12 cellular contexts compared by ENCODE assay signal in genomic region chr4:173917255-173917960, GRCh38.
A peak's percentile ranks its signal among the peaks of the same experiment; 100 is the strongest.
DNase-seq lines count a peak whose midpoint lies in the region; ATAC-seq and TF ChIP-seq lines count a peak whose summit lies in the region.
"Had no signal": no experiment of that assay in that cellular context is flagged by ENCODE, and none has a peak within 500 bp of the region (broad histone marks: within the 10 kb centered on the region; RNA-seq: fewer than 3 reads in every experiment).

No MANE protein-coding gene starts in this region.

- TF ChIP-seq RAD21 in SK-N-SH (IDR thresholded peaks at IDR 0.05; ENCODE audit: low read length): no peak

- peak overlapping the region; percentile 22; the same call in 1 of the 2 replicates for H3K4me2 ChIP-seq in SK-N-SH
- H3K4me2 ChIP-seq in PC-9: no peak overlapping the region

- POLR2A ChIA-PET in SK-N-SH (lab: Yijun Ruan, JAX) (no interaction called here), PC-9 (lab: Charles Lee; ENCODE audit: unreplicated experiment) (no interaction called here)

- H3K27ac ChIP-seq in SK-N-SH (ENCODE audit: low read depth in 2 of 2, low read length in 1 of 2) (peak overlapping the region; percentile 47 to 67), PC-9 (no peak overlapping the region)

- CTCF ChIA-PET in SK-N-SH (lab: Yijun Ruan, JAX) (no interaction called here), PC-9 (lab: Charles Lee) (no interaction called here)

- intact Hi-C loops in PC-9 (cut with micrococcal nuclease; ENCODE audit: unreplicated experiment): no loop called here

- no peaks in the 10 kb centered on the region for H3K27me3 ChIP-seq in SK-N-SH (ENCODE audit: insufficient read depth)
- H3K27me3 ChIP-seq in PC-9 (ENCODE audit: insufficient read depth, low read depth): no peaks in the 10 kb centered on the region

- H3K4me3 ChIP-seq in SK-N-SH (ENCODE audit: low read depth in 2 of 2, low read length in 1 of 2): no peak overlapping the region
- H3K4me3 ChIP-seq in fibroblast of the aortic adventitia (ENCODE audit: low read depth, low read length): peak overlapping the region; percentile 23
- no peak overlapping the region for H3K4me3 ChIP-seq in PC-9

- no peaks in the 10 kb centered on the region for H3K79me2 ChIP-seq in SK-N-SH (ENCODE audit: insufficient read depth)
- H3K79me2 ChIP-seq in PC-9 (ENCODE audit: low read depth): no peaks in the 10 kb centered on the region

- 61% methylated on average over 8 of the region's 8 CpGs for WGBS in SK-N-SH (ENCODE audit: low lambda C conversion rate)

- H2AFZ ChIP-seq in SK-N-SH (ENCODE audit: low read depth) (peak overlapping the region; percentile 73; the same call in 1 of the 2 replicates), PC-9 (no peak overlapping the region)

- H3K9me3 ChIP-seq in SK-N-SH (no peaks in the 10 kb centered on the region), PC-9 (ENCODE audit: insufficient read depth, low read depth) (no peaks in the 10 kb centered on the region)

- H3K36me3 ChIP-seq in SK-N-SH (replicated peaks in 1 of 2; ENCODE audit: control insufficient read depth in 1 of 2, insufficient read depth in 2 of 2, low read length in 1 of 2): no peaks in the 10 kb centered on the region
- no peaks in the 10 kb centered on the region for H3K36me3 ChIP-seq in PC-9 (ENCODE audit: low read depth)

- no peaks in the 10 kb centered on the region for H3K9me2 ChIP-seq in SK-N-SH
- H3K9me2 ChIP-seq in PC-9 (ENCODE audit: insufficient read depth): no peaks in the 10 kb centered on the region

- TF ChIP-seq CTCF in SK-N-SH (IDR thresholded peaks at IDR 0.05) (no peak), fibroblast of the aortic adventitia (IDR thresholded peaks at IDR 0.05; ENCODE audit: insufficient read depth, low read length) (no peak), PC-9 (conservative IDR thresholded peaks at IDR 0.05) (no peak)

- no peak for TF ChIP-seq EP300 in SK-N-SH (IDR thresholded peaks at IDR 0.05; ENCODE audit: borderline replicate concordance in 1 of 2, low read depth in 1 of 2, low read length in 1 of 2)

- H3F3A ChIP-seq in SK-N-SH (replicated peaks; ENCODE audit: insufficient read depth) (peaks cover 12% of the 10 kb centered on the region), PC-9 (ENCODE audit: insufficient read depth, low read depth) (no peaks in the 10 kb centered on the region)

- peaks cover 0 to 7% of the 10 kb centered on the region in 2 experiments; a peak in 3 of 4 replicates for H3K4me1 ChIP-seq in SK-N-SH (ENCODE audit: control insufficient read depth in 1 of 2, insufficient read depth in 2 of 2, low read depth in 1 of 2, low read length in 1 of 2)
- no peaks in the 10 kb centered on the region for H3K4me1 ChIP-seq in PC-9 (replicated peaks; ENCODE audit: insufficient read depth)

- no TSS peak for BruUV-seq in PC-9 (replicated peaks; lab: Mats Ljungman, UMichigan)

- no peaks in the 10 kb centered on the region for H4K20me1 ChIP-seq in SK-N-SH (ENCODE audit: insufficient read depth)
- H4K20me1 ChIP-seq in PC-9 (ENCODE audit: insufficient read depth): no peaks in the 10 kb centered on the region

- DNase-seq in AG08395 (ENCODE audit: low spot score) (peak; percentile 25), SK-N-SH (no peak), fibroblast of the aortic adventitia (ENCODE audit: low read depth) (peak; percentile 89), myocyte (ENCODE audit: low read depth) (peak; percentile 22), PC-9 (no peak), DMS153 treated with DMSO at 0.1 percent for 48 hours (lab: John Stamatoyannopoulos, UW; ENCODE audit: unreplicated experiment) (no peak), kidney glomerular epithelial cell (lab: John Stamatoyannopoulos, UW) (no peak)
- DNase-seq: ACHN; activated T-cell treated with anti-CD3 and anti-CD28 coated beads, Interleukin-2, amount 50 U/mL, for 48 hours; KBM-7; SHP77 had no signal

- peak overlapping the region; percentile 26; the same call in 1 of the 2 replicates for H3K9ac ChIP-seq in SK-N-SH

- no peak for ATAC-seq in GM21515 (IDR thresholded peaks at IDR 0.05; ENCODE audit: unreplicated experiment)

TF ChIP-seq in SK-N-SH, 30 proteins besides CTCF, POLR2A, EP300 and RAD21:
- TF ChIP-seq FOXJ3 (CRISPR knock-in tag; IDR thresholded peaks at IDR 0.05): no peak
- 0 out of 2 replicates have a peak, but pooled peaks have one; percentile 25 for TF ChIP-seq PBX3 (IDR thresholded peaks at IDR 0.05)

Comparison
In these comparisons a context has a peak if more than half of its experiments do, and no peak if none do; other contexts are left out.
1. DNase-seq: peak in AG08395 (single experiment), fibroblast of the aortic adventitia (single experiment) and myocyte (single experiment); none in SK-N-SH (single experiment), PC-9 (0 of 2), DMS153 treated with DMSO at 0.1 percent for 48 hours (single experiment) and kidney glomerular epithelial cell (single experiment).